32 cellular contexts compared by ENCODE assay signal in genomic region chr20:59693587-59693986, GRCh38.
"Had no signal": no experiment of that assay in that cellular context is flagged by ENCODE, and none has a peak within 500 bp of the region (broad histone marks: within the 10 kb centered on the region; RNA-seq: fewer than 3 reads in every experiment).

No MANE protein-coding gene starts in this region.

- H3K27me3 ChIP-seq: body of pancreas, colonic mucosa, dorsolateral prefrontal cortex, gastrocnemius medialis had no signal

- H3K4me1 ChIP-seq: adrenal gland, body of pancreas, colonic mucosa, gastrocnemius medialis had no signal

- ATAC-seq: activated CD4-positive, CD25-positive, alpha-beta regulatory T cell treated with anti-CD3 and anti-CD28 coated beads, Interleukin-2, amount 50 U/mL, for 24 hours; activated CD8-positive, alpha-beta memory T cell treated with anti-CD3 and anti-CD28 coated beads, Interleukin-2, amount 10 ng/mL, durations not matched to agents 7 days and 5 days; activated CD8-positive, alpha-beta T cell treated with anti-CD3 and anti-CD28 coated beads, Interleukin-2, amount 10 ng/mL, durations not matched to agents 7 days and 5 days; activated naive CD8-positive, alpha-beta T cell treated with anti-CD3 and anti-CD28 coated beads, Interleukin-2, amount 50 U/mL, for 24 hours; body of pancreas; esophagus mucosa; gastrocnemius medialis; heart left ventricle; T-helper 17 cell had no signal

- DNase-seq: activated B cell treated with CpG ODN at 0.5 μM for 24 hours; activated CD4-positive, alpha-beta T cell treated with anti-CD3 and anti-CD28 coated beads for 48 hours; activated CD4-positive, alpha-beta T cell treated with anti-CD3 and anti-CD28 coated beads, Interleukin-2, amount 50 U/mL, for 1 hour; activated CD4-positive, alpha-beta T cell treated with anti-CD3 and anti-CD28 coated beads, Interleukin-2, amount 50 U/mL, for 48 hours; activated CD8-positive, alpha-beta memory T cell treated with anti-CD3 and anti-CD28 coated beads, Interleukin-2, amount 10 ng/mL, durations not matched to agents 7 days and 5 days; activated CD8-positive, alpha-beta memory T cell treated with anti-CD3 and anti-CD28 coated beads, Interleukin-2, amount 50 U/mL, for 4 hours; activated CD8-positive, alpha-beta T cell treated with anti-CD3 and anti-CD28 coated beads, Interleukin-2, amount 10 ng/mL, durations not matched to agents 7 days and 5 days; activated effector memory CD4-positive, alpha-beta T cell treated with anti-CD3 and anti-CD28 coated beads, Interleukin-2, amount 50 U/mL, for 16 hours; activated naive CD4-positive, alpha-beta T cell treated with anti-CD3 and anti-CD28 coated beads for 36 hours; activated naive CD8-positive, alpha-beta T cell treated with anti-CD3 and anti-CD28 coated beads for 36 hours; activated naive CD8-positive, alpha-beta T cell treated with anti-CD3 and anti-CD28 coated beads, Interleukin-2, amount 50 U/mL, for 24 hours; activated T-cell treated with anti-CD3 and anti-CD28 coated beads, Interleukin-2, amount 50 U/mL, for 1 hour; activated T-cell treated with anti-CD3 and anti-CD28 coated beads, Interleukin-2, amount 50 U/mL, for 48 hours; adrenal gland; amygdala; aorta; body of pancreas; central memory CD4-positive, alpha-beta T cell; cerebellar nuclear complex; colonic mucosa; dorsolateral prefrontal cortex; effector memory CD4-positive, alpha-beta T cell; endodermal cell; foreskin fibroblast; gastrocnemius medialis; glutamatergic neuron; heart left ventricle; T-helper 17 cell; T1000; WERI-Rb-1 had no signal

- H3K27ac ChIP-seq: adrenal gland, body of pancreas, colonic mucosa, gastrocnemius medialis, WERI-Rb-1 had no signal

- H3K36me3 ChIP-seq: adrenal gland, colonic mucosa, gastrocnemius medialis, heart left ventricle, WERI-Rb-1 had no signal

- H3K9me3 ChIP-seq: adrenal gland, body of pancreas, colonic mucosa, gastrocnemius medialis, heart left ventricle had no signal

- H3K4me3 ChIP-seq: adrenal gland, body of pancreas, colonic mucosa, dorsolateral prefrontal cortex, gastrocnemius medialis, heart left ventricle had no signal
